ENCODE assay signal across 11 cellular contexts in the genomic region with DNA sequence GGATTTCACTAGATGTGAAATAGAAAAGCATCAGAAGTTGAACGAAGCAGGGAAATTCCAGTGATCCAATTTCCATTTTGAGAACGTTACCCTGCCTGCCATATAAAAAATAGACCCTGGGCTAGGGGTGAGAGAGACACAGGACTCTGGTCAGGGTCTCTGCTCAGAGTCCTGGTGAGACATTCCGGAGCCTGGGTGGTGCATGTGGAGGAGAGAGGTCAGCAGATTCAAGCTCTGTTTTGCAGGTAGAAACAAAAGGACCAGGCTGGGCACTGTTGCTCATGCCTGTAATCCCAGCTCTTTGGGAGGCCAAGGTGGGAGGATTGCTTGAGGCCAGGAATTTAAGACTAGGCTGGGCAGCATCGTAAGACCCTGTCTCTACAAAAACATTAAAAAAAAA. TPM values are rescaled to one million over a fixed set of nuclear protein-coding genes. Genes with fewer than 3 reads are reported as not detected.
DNase-seq lines count a peak whose midpoint lies in the region; ATAC-seq and TF ChIP-seq lines count a peak whose summit lies in the region.
"Had no signal": no experiment of that assay in that cellular context is flagged by ENCODE, and none has a peak within 500 bp of the region (broad histone marks: within the 10 kb centered on the region; RNA-seq: fewer than 3 reads in every experiment).

No MANE protein-coding gene starts in this region.

- ATAC-seq in Right ventricle myocardium inferior (no peak), gastroesophageal sphincter (no peak), aorta (ENCODE audit: low FRiP score) (no peak)

- H3K9me3 ChIP-seq in left ventricle myocardium inferior (replicated peaks): no peaks in the 10 kb centered on the region
- H3K9me3 ChIP-seq in gastroesophageal sphincter: no peaks in the 10 kb centered on the region
- no peaks in the 10 kb centered on the region for H3K9me3 ChIP-seq in prostate gland
- no peaks in the 10 kb centered on the region for H3K9me3 ChIP-seq in aorta (ENCODE audit: control insufficient read depth, low read length)
- H3K9me3 ChIP-seq in Caco-2: no peaks in the 10 kb centered on the region

- H3K4me3 Mint-ChIP-seq in Caco-2 (ENCODE audit: unreplicated experiment): no peak overlapping the region

- peaks cover 97% of the 10 kb centered on the region for H3K4me1 ChIP-seq in left ventricle myocardium inferior
- peaks cover 36 to 84% (median 72%) of the 10 kb centered on the region in 3 donors for H3K4me1 ChIP-seq in gastroesophageal sphincter
- H3K4me1 ChIP-seq in prostate gland (replicated peaks): no peaks in the 10 kb centered on the region
- H3K4me1 ChIP-seq in aorta (ENCODE audit: control insufficient read depth in 1 of 2, insufficient read depth in 2 of 2, low read length in 2 of 2): peaks cover 9 to 12% of the 10 kb centered on the region in 2 donors
- H3K4me1 ChIP-seq in Caco-2: no peaks in the 10 kb centered on the region; the same call in 1 of the 2 replicates

- peaks cover 7% of the 10 kb centered on the region for H3K36me3 ChIP-seq in left ventricle myocardium inferior
- no peaks in the 10 kb centered on the region for H3K36me3 ChIP-seq in gastroesophageal sphincter
- H3K36me3 ChIP-seq in prostate gland: no peaks in the 10 kb centered on the region
- no peaks in the 10 kb centered on the region for H3K36me3 ChIP-seq in aorta (ENCODE audit: control insufficient read depth in 1 of 2, insufficient read depth in 2 of 2, low read length in 1 of 2)
- H3K36me3 ChIP-seq in Caco-2 (ENCODE audit: control insufficient read depth, insufficient read depth, low read length): no peaks in the 10 kb centered on the region

- no peak for DNase-seq in left ventricle myocardium inferior
- no peak for DNase-seq in Right ventricle myocardium inferior (ENCODE audit: missing footprints)
- DNase-seq in prostate gland (ENCODE audit: low spot score): no peak
- no peak for DNase-seq in aorta
- no peak for DNase-seq in Caco-2
- no peak for DNase-seq in KG1 (lab: John Stamatoyannopoulos, UW)
- no peak for DNase-seq in hypothalamus (lab: John Stamatoyannopoulos, UW)
- DNase-seq: DMS 273 treated with DMSO at 0.1 percent for 48 hours, NCI-H1105, NCI-H524 had no signal

- intact Hi-C loops in left ventricle myocardium inferior (cut with micrococcal nuclease): no loop called here
- intact Hi-C loops in Right ventricle myocardium inferior (cut with DNase I): no loop called here
- intact Hi-C loops in prostate gland (cut with DNase I): loop anchor here (10.0 kb wide), 1 partner anchor 386 kb away; the partner anchor contains the start of gene OSER1
- intact Hi-C loops in aorta (cut with DNase I): loop anchor here in 1 of 2 donors (5.0 kb wide), 1 partner anchor 78 kb away; the partner anchor contains the start of gene SERINC3
- intact Hi-C loops in Caco-2 (cut with micrococcal nuclease; ENCODE audit: unreplicated experiment): no loop called here

- H3K27ac Mint-ChIP-seq in Caco-2 (ENCODE audit: unreplicated experiment): no peak overlapping the region

- WGBS in gastroesophageal sphincter (ENCODE audit: low coverage in 1 of 2), 2 donors: 60 to 80% methylated on average over 2 to 4 of the region's 4 CpGs
- 81% methylated on average over 4 of the region's 4 CpGs for WGBS in prostate gland
- WGBS in aorta, 2 donors: 48 to 57% methylated on average over 4 of the region's 4 CpGs

- POLR2A ChIA-PET in Caco-2 (lab: Charles Lee): interaction anchor here (0.5 kb wide), 1 partner anchor 47 kb away, joined by 3 read pairs; no protein-coding TSS in a partner anchor

- H3K4me3 ChIP-seq in left ventricle myocardium inferior (peak overlapping the region; percentile 51), gastroesophageal sphincter (no peak overlapping the region), prostate gland (no peak overlapping the region), aorta (ENCODE audit: low read length in 2 of 2) (no peak overlapping the region), Caco-2 (ENCODE audit: low read depth, low read length) (no peak overlapping the region)

- no peaks in the 10 kb centered on the region for H3K36me3 Mint-ChIP-seq in Caco-2 (ENCODE audit: insufficient read depth, unreplicated experiment)

- H3K4me1 Mint-ChIP-seq in Caco-2 (ENCODE audit: low read depth, unreplicated experiment): no peaks in the 10 kb centered on the region

- no peaks in the 10 kb centered on the region for H3K27me3 Mint-ChIP-seq in Caco-2 (ENCODE audit: insufficient read depth, unreplicated experiment)

- TF ChIP-seq CTCF in left ventricle myocardium inferior (IDR thresholded peaks at IDR 0.05; ENCODE audit: borderline replicate concordance) (no peak), gastroesophageal sphincter (IDR thresholded peaks at IDR 0.05) (no peak), prostate gland (IDR thresholded peaks at IDR 0.05) (no peak), Caco-2 (IDR thresholded peaks at IDR 0.05; ENCODE audit: insufficient read depth in 1 of 2, low read depth in 1 of 2, low read length in 1 of 2, severe bottlenecking in 1 of 2, unreplicated experiment in 1 of 2) (no peak)

- H3K27me3 ChIP-seq in left ventricle myocardium inferior (ENCODE audit: low read depth): no peaks in the 10 kb centered on the region
- no peaks in the 10 kb centered on the region for H3K27me3 ChIP-seq in gastroesophageal sphincter
- H3K27me3 ChIP-seq in prostate gland (replicated peaks; ENCODE audit: insufficient read depth): no peaks in the 10 kb centered on the region
- H3K27me3 ChIP-seq in aorta (ENCODE audit: control insufficient read depth in 1 of 2, insufficient read depth in 2 of 2, low read length in 1 of 2): no peaks in the 10 kb centered on the region
- no peaks in the 10 kb centered on the region for H3K27me3 ChIP-seq in Caco-2 (replicated peaks; ENCODE audit: control insufficient read depth, insufficient read depth, low read length)

- CTCF ChIA-PET in Caco-2 (lab: Charles Lee): interaction anchor here (0.9 kb wide), 1 partner anchor 383 kb away, joined by 3 read pairs; no protein-coding TSS in a partner anchor

- peak overlapping the region; percentile 93 for H3K27ac ChIP-seq in left ventricle myocardium inferior (replicated peaks)
- H3K27ac ChIP-seq in gastroesophageal sphincter: peak overlapping the region; percentile 90 to 96 (median 92)
- H3K27ac ChIP-seq in prostate gland: peak overlapping the region; percentile 69 to 76
- H3K27ac ChIP-seq in aorta (ENCODE audit: low read depth in 1 of 2, low read length in 2 of 2): peak overlapping the region; percentile 83 to 84

- no TSS peak for BruUV-seq in Caco-2 (replicated peaks; lab: Mats Ljungman, UMichigan)

- no peak for TF ChIP-seq EP300 in gastroesophageal sphincter (IDR thresholded peaks at IDR 0.05)

- no peaks in the 10 kb centered on the region for H3K9me3 Mint-ChIP-seq in Caco-2 (ENCODE audit: unreplicated experiment)

- TF ChIP-seq POLR2A in gastroesophageal sphincter (IDR thresholded peaks at IDR 0.05) (no peak), prostate gland (IDR thresholded peaks at IDR 0.05) (no peak)

RNA-seq across cellular contexts. Expression of gene PKIG, which starts 17.9 kb away (rescaled TPM):
- total RNA-seq in left ventricle myocardium inferior (172 TPM), Right ventricle myocardium inferior (206 TPM), gastroesophageal sphincter (100 to 1,000 TPM; 241 to 418 (median 291) TPM), prostate gland (10 to 100 TPM; 60.9 to 81.1 TPM), aorta (10 to 100 TPM; 80.9 to 85.0 TPM), Caco-2 (2022) (25.9 and 29.5 TPM in 2 replicates)
- 100 to 1,000 TPM; 190 to 247 TPM for polyA plus RNA-seq in aorta

RNA-seq across cellular contexts. Expression of gene ADA, which starts 51.2 kb away (rescaled TPM):
- 6.7 TPM for total RNA-seq in left ventricle myocardium inferior
- total RNA-seq in Right ventricle myocardium inferior: 10.7 TPM
- 10 to 100 TPM in 2 of 4 donors, 1 to 10 TPM in 2; 7.6 to 14.5 (median 10.4) TPM for total RNA-seq in gastroesophageal sphincter
- total RNA-seq in prostate gland: 1 to 10 TPM; 1.1 to 10.0 TPM
- total RNA-seq in aorta: 10 to 100 TPM in 1 of 2 donors, 1 to 10 TPM in 1; 6.1 to 16.4 TPM
- 10 to 100 TPM in 1 of 2 donors, 1 to 10 TPM in 1; 2.8 to 15.3 TPM for polyA plus RNA-seq in aorta
- total RNA-seq in Caco-2 (2022): 21.1 and 23.5 TPM in 2 replicates
